ENCODE assay signal across 8 cellular contexts in genomic region chr20:37651932-37652331, GRCh38. TPM values are rescaled to one million over a fixed set of nuclear protein-coding genes. Genes with fewer than 3 reads are reported as not detected.
DNase-seq lines count a peak whose midpoint lies in the region; ATAC-seq, FAIRE-seq and TF ChIP-seq lines count a peak whose summit lies in the region.

No MANE protein-coding gene starts in this region.

- no peaks in the 10 kb centered on the region for H3K4me1 ChIP-seq in K562 (replicated peaks in 1 of 2; ENCODE audit: control insufficient read depth in 2 of 2, insufficient read depth in 2 of 2, low read length in 2 of 2)
- H3K4me1 ChIP-seq in liver (ENCODE audit: control insufficient read depth in 4 of 4, insufficient read depth in 4 of 4, low read length in 3 of 4), result peaks cover 0 to 6% (median 2%) of the 10 kb centered on the region in 4 donors

- H4K20me1 ChIP-seq in K562 (replicated peaks; ENCODE audit: control insufficient read depth, insufficient read depth, low read length), result no peaks in the 10 kb centered on the region; the same call in 1 of the 2 replicates

- intact Hi-C loops in Right ventricle myocardium inferior (cut with DNase I), result loop anchor here (1.0 to 5.0 kb wide), 2 partner anchors 105 to 341 kb away; no protein-coding TSS in a partner anchor
- intact Hi-C loops in cardiac septum (cut with DNase I), result loop anchor here (10.0 kb wide), 1 partner anchor 343 kb away; no protein-coding TSS in a partner anchor
- intact Hi-C loops in K562 (cut with micrococcal nuclease), result loop anchor here (10.0 kb wide), 2 partner anchors 243 to 343 kb away; no protein-coding TSS in a partner anchor

- DNase-seq in Right ventricle myocardium inferior (ENCODE audit: missing footprints) (no peak), cardiac septum (ENCODE audit: low spot score) (no peak), NCI-H69 (lab: John Stamatoyannopoulos, UW) (peak; percentile 77), K562 (ENCODE audit: extremely low read depth in 1 of 4, low spot score in 3 of 4) (peak in 3 of 4 experiments; percentile 24 to 30 (median 27)), ureter (ENCODE audit: low spot score) (peak; percentile 49), cerebellar nuclear complex (lab: John Stamatoyannopoulos, UW) (no peak), NCI-H510A (lab: John Stamatoyannopoulos, UW) (no peak)

- H3K27me3 ChIP-seq in K562 (ENCODE audit: control insufficient read depth in 2 of 2, insufficient read depth in 2 of 2, low read length in 2 of 2) (peaks cover 6 to 26% of the 10 kb centered on the region in 2 experiments; a peak in 4 of 5 replicates), liver (ENCODE audit: control insufficient read depth in 4 of 4, insufficient read depth in 4 of 4, low read length in 3 of 4) (no peaks in the 10 kb centered on the region)

- WGBS in K562 (ENCODE audit: insufficient coverage, low coverage, missing lambda C conversion rate), result 6% methylated on average over 5 of the region's 5 CpGs
- 43% methylated on average over 5 of the region's 5 CpGs for WGBS in liver

- H3K4me2 ChIP-seq in K562 (ENCODE audit: insufficient read depth, low read length), result no peak overlapping the region

- TF ChIP-seq RAD21 in K562 (CRISPR knock-in tag; conservative IDR thresholded peaks at IDR 0.05 in 1 of 2, IDR thresholded peaks at IDR 0.05 in 1 of 2) (peak; percentile 44 to 77), liver (IDR thresholded peaks at IDR 0.05) (peak; percentile 95 to 97)

- H3K9me3 ChIP-seq in K562 (replicated peaks; ENCODE audit: control insufficient read depth, insufficient read depth, low read depth, low read length) (no peaks in the 10 kb centered on the region), liver (ENCODE audit: control insufficient read depth in 4 of 4, low read length in 3 of 4) (no peaks in the 10 kb centered on the region)

- H3K9ac ChIP-seq in K562 (ENCODE audit: insufficient read depth in 1 of 2, low read depth in 2 of 2, low read length in 2 of 2) (no peak overlapping the region), liver (ENCODE audit: low read depth in 1 of 2, low read length in 2 of 2) (no peak overlapping the region)

- ATAC-seq in Right ventricle myocardium inferior (peak; percentile 84), K562 (peak; percentile 74)

- no peak overlapping the region for H2AFZ ChIP-seq in K562 (ENCODE audit: low read depth, low read length)

- CTCF ChIA-PET in K562 (lab: Yijun Ruan, JAX; ENCODE audit: low intra/inter-chr PET ratio), result interaction anchor here (1.8 kb wide), 1 partner anchor 341 kb away, joined by 9 read pairs; no protein-coding TSS in a partner anchor

- in situ Hi-C loops in K562 (cut with MboI), result no loop called here

- H3K79me2 ChIP-seq in K562 (ENCODE audit: control insufficient read depth, insufficient read depth, low read length), result no peaks in the 10 kb centered on the region

- H3K36me3 ChIP-seq in K562 (ENCODE audit: control insufficient read depth, insufficient read depth, low read length), result no peaks in the 10 kb centered on the region
- no peaks in the 10 kb centered on the region for H3K36me3 ChIP-seq in liver (ENCODE audit: control insufficient read depth in 4 of 4, insufficient read depth in 3 of 4, low read depth in 1 of 4, low read length in 3 of 4)

- H3K4me3 ChIP-seq in K562 (no peak overlapping the region), liver (ENCODE audit: low read depth in 1 of 3, low read length in 3 of 3) (no peak overlapping the region)

- FAIRE-seq in K562 (lab: Jason Lieb, UNC), result no peak

- no peaks in the 10 kb centered on the region for H3K9me1 ChIP-seq in K562 (ENCODE audit: control insufficient read depth, insufficient read depth, low read length)

- BruUV-seq in K562 (replicated peaks; lab: Mats Ljungman, UMichigan), result no TSS peak

- no peak for TF ChIP-seq EP300 in K562 (IDR thresholded peaks at IDR 0.05; ENCODE audit: low read length)

- H3K27ac ChIP-seq in K562 (ENCODE audit: extremely low read depth, low read depth, low read length), result no peak overlapping the region
- H3K27ac ChIP-seq in liver (ENCODE audit: low read depth in 1 of 2, low read length in 2 of 2), result no peak overlapping the region

- POLR2A ChIA-PET in K562 (lab: Yijun Ruan, JAX), result no interaction called here

- no peak for TF ChIP-seq POLR2A in K562 (conservative IDR thresholded peaks at IDR 0.05)

- TF ChIP-seq CTCF in K562 (IDR thresholded peaks at IDR 0.05 in 2 of 3, conservative IDR thresholded peaks at IDR 0.05 in 1 of 3; ENCODE audit: insufficient read depth in 2 of 3, low read depth in 1 of 3, low read length in 3 of 3) (peak; percentile 59 to 66 (median 60)), liver (IDR thresholded peaks at IDR 0.05; ENCODE audit: low read depth, low read length, missing input control) (peak; percentile 63)

TF ChIP-seq in K562, 482 proteins besides CTCF, POLR2A, EP300 and RAD21:
- TF ChIP-seq E2F6 (IDR thresholded peaks at IDR 0.05; ENCODE audit: borderline replicate concordance in 1 of 2, extremely low read depth in 1 of 2, insufficient read depth in 1 of 2, insufficient read length in 1 of 2, low read depth in 1 of 2, low read length in 1 of 2, poor library complexity in 1 of 2, severe bottlenecking in 1 of 2) (no peak), ZNF316 (IDR thresholded peaks at IDR 0.05) (peak; percentile 60), STAG1 (CRISPR knock-in tag; IDR thresholded peaks at IDR 0.05; ENCODE audit: borderline replicate concordance) (peak; percentile 20; the same call in 1 of the 2 replicates), C11orf30 (IDR thresholded peaks at IDR 0.05; ENCODE audit: low read depth) (peak; percentile 54; the same call in 1 of the 2 replicates), RFX5 (IDR thresholded peaks at IDR 0.05; ENCODE audit: low read depth, low read length) (no peak), MAFG (tag; conservative IDR thresholded peaks at IDR 0.05) (peak; percentile 37), YY1 (IDR thresholded peaks at IDR 0.05; ENCODE audit: borderline replicate concordance in 1 of 3, control insufficient read depth in 1 of 3, extremely low read depth in 1 of 3, insufficient read depth in 3 of 3, insufficient read length in 1 of 3, insufficient replicate concordance in 2 of 3, low read depth in 1 of 3, low read length in 2 of 3) (peak in 1 of 3 experiments; percentile 22)
TF ChIP-seq in K562: peak in this region for 5.

TF ChIP-seq in liver, 16 proteins besides CTCF, POLR2A, EP300 and RAD21:
- TF ChIP-seq HNF4G (IDR thresholded peaks at IDR 0.05) (no peak), YY1 (IDR thresholded peaks at IDR 0.05) (peak; percentile 41), RXRA (IDR thresholded peaks at IDR 0.05) (peak; percentile 8 to 35)

RNA-seq across cellular contexts. Expression of gene CTNNBL1, which starts 41.9 kb away (rescaled TPM):
- total RNA-seq in Right ventricle myocardium inferior (62.1 TPM), cardiac septum (42.1 TPM), K562 (2014; rRNA removed) (32.4 and 35.4 TPM in 2 replicates), K562 (2014; rRNA removed; fragmentation: Illumina TruSeq; extraction: Trizol) (39.5 TPM in 2 replicates), K562 (2015; rRNA removed; fragmentation: Illumina TruSeq; extraction: Trizol) (39.9 and 47.1 TPM in 2 replicates), K562 (2021) (48.6 and 55.1 TPM in 2 replicates), liver (10 to 100 TPM; 19.5 to 21.2 TPM), ureter (52.9 TPM)
- total RNA-seq in K562 (2011; cell fraction: chromatin; rRNA removed; ENCODE audit: low replicate concordance), result 16.7 and 18.9 TPM in 2 replicates
- total RNA-seq in K562 (2011; cell fraction: nucleolus; rRNA removed), result 11.3 and 14.2 TPM in 2 replicates
- 13.0 and 15.7 TPM in 2 replicates for total RNA-seq in K562 (2011; cell fraction: nucleoplasm; rRNA removed)
- polyA plus RNA-seq in K562 (2011; rRNA removed) (27.6 and 33.9 TPM in 2 replicates), K562 (2014; fragmentation: Illumina TruSeq; extraction: Trizol) (44.2 and 51.7 TPM in 2 replicates), K562 (2014; fragmentation: Nextera tagmentation; extraction: Ambion mirVana) (10 to 100 TPM; 43.6 to 85.6 TPM), K562 (2014; rRNA removed) (48.0 and 52.1 TPM in 2 replicates), liver (10 to 100 TPM; 18.3 to 25.4 TPM)
- 21.9 and 24.6 TPM in 2 replicates for polyA plus RNA-seq in K562 (2011; cell fraction: cytosol; rRNA removed)
- 16.0 and 18.0 TPM in 2 replicates for polyA plus RNA-seq in K562 (2011; cell fraction: nucleus; rRNA removed)
- 44.1 and 57.9 TPM in 2 replicates for polyA plus RNA-seq in K562 (2012)
- polyA minus RNA-seq in K562 (2011; rRNA and poly(A)+ RNA removed), result 36.7 and 41.5 TPM in 2 replicates
- polyA minus RNA-seq in K562 (2011; cell fraction: cytosol; rRNA and poly(A)+ RNA removed), result 21.9 and 23.6 TPM in 2 replicates
- polyA minus RNA-seq in K562 (2011; cell fraction: nucleus; rRNA and poly(A)+ RNA removed), result 12.4 and 19.3 TPM in 2 replicates

Comparison
In these comparisons a context has a peak if more than half of its experiments do, and no peak if none do; other contexts are left out.
1. DNase-seq: peak in NCI-H69 (single experiment), K562 (3 of 4) and ureter (single experiment); none in Right ventricle myocardium inferior (single experiment), cardiac septum (single experiment), cerebellar nuclear complex (0 of 2) and NCI-H510A (single experiment).